In genomic region chr7:87345962-87346371, GRCh38 we compare ENCODE assay signal across 8 cellular contexts. TPM values are rescaled to one million over a fixed set of nuclear protein-coding genes. Genes with fewer than 3 reads are reported as not detected.
DNase-seq lines count a peak whose midpoint lies in the region; ATAC-seq, FAIRE-seq and TF ChIP-seq lines count a peak whose summit lies in the region.

No MANE protein-coding gene starts in this region.

- H3K27me3 ChIP-seq in mesenchymal stem cell (ENCODE audit: control insufficient read depth in 1 of 2, insufficient read depth in 1 of 2, low read length in 2 of 2) = no peaks in the 10 kb centered on the region

- no peaks in the 10 kb centered on the region for H3K27me3 Mint-ChIP-seq in activated T-cell treated with anti-CD3 and anti-CD28 coated beads, Interleukin-2, amount 50 U/mL, for 4 hours (ENCODE audit: low read depth)

- no peak overlapping the region for H2BK120ac ChIP-seq in mesenchymal stem cell (ENCODE audit: low read depth, low read length)

- peak overlapping the region; percentile 97 for H3K4me3 Mint-ChIP-seq in activated T-cell treated with anti-CD3 and anti-CD28 coated beads, Interleukin-2, amount 50 U/mL, for 4 hours

- peak overlapping the region in 1 of 2 experiments; percentile 54 for H3K23ac ChIP-seq in mesenchymal stem cell (ENCODE audit: low read length in 2 of 2)

- peaks cover 38% of the 10 kb centered on the region for H3K4me1 Mint-ChIP-seq in activated T-cell treated with anti-CD3 and anti-CD28 coated beads, Interleukin-2, amount 50 U/mL, for 4 hours (ENCODE audit: low read depth)

- H3K36me3 Mint-ChIP-seq in activated T-cell treated with anti-CD3 and anti-CD28 coated beads, Interleukin-2, amount 50 U/mL, for 4 hours (ENCODE audit: insufficient read depth) = peaks cover 16% of the 10 kb centered on the region

- no peak for TF ChIP-seq EP300 in Ishikawa (IDR thresholded peaks at IDR 0.05; ENCODE audit: borderline replicate concordance)

- peak overlapping the region; percentile 67 to 96 for H3K4me3 ChIP-seq in mesenchymal stem cell (ENCODE audit: insufficient read depth in 1 of 2, low read depth in 1 of 2, low read length in 2 of 2)

- H3K14ac ChIP-seq in mesenchymal stem cell (ENCODE audit: low read length in 2 of 2) = no peak overlapping the region

- TF ChIP-seq RAD21 in Ishikawa (IDR thresholded peaks at IDR 0.05; ENCODE audit: low read depth) = no peak

- FAIRE-seq in urothelium cell line (lab: Jason Lieb, UNC) = no peak

- H3K27ac ChIP-seq in caudate nucleus (ENCODE audit: low read depth, low read length) (peak overlapping the region; percentile 93), mesenchymal stem cell (ENCODE audit: low read length, poor library complexity, severe bottlenecking) (no peak overlapping the region)

- H3K79me1 ChIP-seq in mesenchymal stem cell (replicated peaks; ENCODE audit: low read length, poor library complexity, severe bottlenecking) = peaks cover 14% of the 10 kb centered on the region

- no peaks in the 10 kb centered on the region for H3K9me3 Mint-ChIP-seq in activated T-cell treated with anti-CD3 and anti-CD28 coated beads, Interleukin-2, amount 50 U/mL, for 4 hours

- WGBS in mesenchymal stem cell = 48% methylated on average over 8 of the region's 8 CpGs

- ATAC-seq in activated T-cell treated with anti-CD3 and anti-CD28 coated beads, Interleukin-2, amount 50 U/mL, for 4 hours = peak in 1 of 2 donors; percentile 7
- no peak for ATAC-seq in HG03025 (IDR thresholded peaks at IDR 0.05; ENCODE audit: low FRiP score, unreplicated experiment)

- H4K8ac ChIP-seq in mesenchymal stem cell (ENCODE audit: low read length) = no peak overlapping the region

- peaks cover 5 to 34% of the 10 kb centered on the region in 2 experiments for H3K36me3 ChIP-seq in mesenchymal stem cell (ENCODE audit: control insufficient read depth in 1 of 2, insufficient read depth in 2 of 2, low read depth in 1 of 2, low read length in 2 of 2)

- peak overlapping the region; percentile 87 for H3K9ac ChIP-seq in mesenchymal stem cell (ENCODE audit: low read length)

- no peak overlapping the region for H2BK5ac ChIP-seq in mesenchymal stem cell (ENCODE audit: low read depth, low read length, poor library complexity, severe bottlenecking)

- H2BK15ac ChIP-seq in mesenchymal stem cell (ENCODE audit: low read depth, poor library complexity, severe bottlenecking) = no peak overlapping the region

- peak overlapping the region; percentile 23 to 78 for H3K18ac ChIP-seq in mesenchymal stem cell (ENCODE audit: low read depth in 1 of 2, low read length in 2 of 2)

- no peak overlapping the region for H4K91ac ChIP-seq in mesenchymal stem cell (ENCODE audit: low read length)

- no peak overlapping the region for H2AK5ac ChIP-seq in mesenchymal stem cell (ENCODE audit: low read length, severe bottlenecking)

- H3K4me1 ChIP-seq in mesenchymal stem cell (ENCODE audit: control insufficient read depth, insufficient read depth, low read depth, low read length) = no peaks in the 10 kb centered on the region

- H2AFZ ChIP-seq in mesenchymal stem cell (ENCODE audit: low read depth, low read length) = peak overlapping the region; percentile 93

- peak overlapping the region; percentile 90 for H3K4me2 ChIP-seq in mesenchymal stem cell (ENCODE audit: low read length, poor library complexity, severe bottlenecking)

- no peaks in the 10 kb centered on the region for H3K9me3 ChIP-seq in mesenchymal stem cell (ENCODE audit: control insufficient read depth, low read length)

- H2BK12ac ChIP-seq in mesenchymal stem cell (ENCODE audit: low read length in 2 of 2) = no peak overlapping the region

- no peak overlapping the region for H3K4ac ChIP-seq in mesenchymal stem cell (ENCODE audit: low read depth in 1 of 2, low read length in 2 of 2)

- no peak for DNase-seq in activated T-cell treated with anti-CD3 and anti-CD28 coated beads, Interleukin-2, amount 50 U/mL, for 4 hours
- DNase-seq in activated T-cell treated with anti-CD3 and anti-CD28 coated beads for 4 hours (no peak), caudate nucleus (lab: John Stamatoyannopoulos, UW) (peak in 2 of 61 donors; percentile 52 to 59), mesenchymal stem cell (no peak), urothelium cell line (ENCODE audit: low spot score) (peak; percentile 25), cerebellar nuclear complex (lab: John Stamatoyannopoulos, UW) (no peak)

TF ChIP-seq in Ishikawa, 13 proteins besides CTCF, POLR2A, EP300 and RAD21:
- TF ChIP-seq TCF12 (IDR thresholded peaks at IDR 0.05; ENCODE audit: low read depth) = 0 out of 2 replicates have a peak, but pooled peaks have one; percentile 11
- no peak for TF ChIP-seq CEBPB (IDR thresholded peaks at IDR 0.05)

RNA-seq across cellular contexts. Expression of gene CROT, which starts 0.5 kb away (rescaled TPM):
- 1 to 10 TPM; 4.9 to 6.8 (median 5.4) TPM for total RNA-seq in activated T-cell treated with anti-CD3 and anti-CD28 coated beads, Interleukin-2, amount 50 U/mL, for 4 hours
- polyA plus RNA-seq in mesenchymal stem cell (2013, experiment 1 of 2) = 7.3 TPM
- polyA plus RNA-seq in mesenchymal stem cell (2013, experiment 2 of 2) = 7.8 TPM
